8 cellular contexts compared by ENCODE assay signal in the genomic region with DNA sequence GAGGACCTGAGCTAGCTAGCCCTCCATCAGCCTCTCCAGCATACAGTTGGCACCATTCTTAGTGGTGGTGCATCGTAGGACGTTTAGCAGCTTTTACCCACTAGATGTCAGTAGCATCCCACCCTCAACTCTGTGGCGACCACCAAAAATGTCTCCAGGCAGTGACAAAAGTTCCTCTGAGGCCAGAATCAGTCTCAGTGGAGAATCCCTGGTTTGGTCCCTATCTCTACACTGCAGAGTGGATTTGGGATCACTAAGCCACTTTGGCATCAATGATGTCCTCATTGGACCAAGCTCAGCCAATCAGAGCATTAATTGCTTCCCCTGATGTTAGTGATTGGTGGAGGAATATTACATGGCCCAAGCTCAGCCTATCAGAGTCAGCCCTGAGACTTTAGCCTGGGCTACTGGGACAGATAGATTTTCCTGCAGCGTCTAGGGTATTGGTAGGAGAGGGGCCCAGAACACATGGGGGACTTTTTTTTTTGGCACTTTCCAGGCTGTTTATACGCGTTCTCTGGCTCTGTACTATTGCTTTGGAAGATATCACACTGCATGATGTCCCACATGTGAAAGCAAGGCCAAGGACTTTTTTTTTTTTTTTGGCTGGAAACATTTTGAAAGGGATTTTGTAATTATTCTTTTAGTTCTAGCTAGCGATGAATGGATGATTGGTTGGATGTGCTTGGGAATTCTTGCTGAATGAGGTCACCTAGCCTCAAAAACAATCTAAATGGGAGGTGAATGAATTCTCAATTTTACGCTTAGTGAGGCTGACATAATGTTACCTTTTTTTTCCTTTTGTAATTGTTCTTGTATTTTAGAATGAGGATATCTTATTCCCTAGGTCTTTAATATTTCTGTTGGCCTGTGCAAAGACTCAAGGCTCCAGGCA. TPM values are rescaled to one million over a fixed set of nuclear protein-coding genes. Genes with fewer than 3 reads are reported as not detected.
DNase-seq lines count a peak whose midpoint lies in the region; ATAC-seq and TF ChIP-seq lines count a peak whose summit lies in the region.

No MANE protein-coding gene starts in this region.

- intact Hi-C loops in natural killer cell (cut with micrococcal nuclease): no loop called here

- no peaks in the 10 kb centered on the region for H3K36me3 Mint-ChIP-seq in natural killer cell

- TF ChIP-seq CTCF in choroid plexus epithelial cell (conservative IDR thresholded peaks at IDR 0.05; ENCODE audit: low read depth, low read length) (peak; percentile 55), natural killer cell (IDR thresholded peaks at IDR 0.05) (peak; percentile 43)

- no peaks in the 10 kb centered on the region for H3K9me3 Mint-ChIP-seq in natural killer cell

- peak; percentile 15 for DNase-seq in activated gamma-delta T cell treated with Interleukin-2 at 50 U/mL for 16 hours
- no peak for DNase-seq in activated gamma-delta T cell (lab: John Stamatoyannopoulos, UW)
- DNase-seq in OCI-M1 (lab: John Stamatoyannopoulos, UW): peak; percentile 27
- DNase-seq in choroid plexus epithelial cell (ENCODE audit: low read depth): peak; percentile 44
- DNase-seq in natural killer cell: no peak
- DNase-seq in GM19238 (ENCODE audit: insufficient read length, low spot score): no peak
- no peak for DNase-seq in effector CD4-positive, alpha-beta T cell

- H3K4me3 Mint-ChIP-seq in natural killer cell: no peak overlapping the region

- no peaks in the 10 kb centered on the region for H3K27me3 Mint-ChIP-seq in natural killer cell (ENCODE audit: low read depth in 2 of 2)

- no peak overlapping the region for H3K4me3 ChIP-seq in choroid plexus epithelial cell (ENCODE audit: low read depth, low read length)

- peak; percentile 58 to 74 (median 66) for ATAC-seq in natural killer cell
- no peak for ATAC-seq in GM21526 (IDR thresholded peaks at IDR 0.05; ENCODE audit: low FRiP score, unreplicated experiment)

- H3K27ac Mint-ChIP-seq in natural killer cell: no peak overlapping the region

- no peaks in the 10 kb centered on the region for H3K4me1 Mint-ChIP-seq in natural killer cell

RNA-seq across cellular contexts. Expression of a gene that starts 7.0 kb away (rescaled TPM):
- total RNA-seq in natural killer cell: not detected

RNA-seq across cellular contexts. Expression of a gene that starts 19.2 kb away (rescaled TPM):
- total RNA-seq in natural killer cell: not detected

RNA-seq across cellular contexts. Expression of a gene that starts 21.6 kb away (rescaled TPM):
- total RNA-seq in natural killer cell: 10 to 100 TPM; 28.4 to 30.1 (median 29.4) TPM

RNA-seq across cellular contexts. Expression of a gene that starts 28.8 kb away (rescaled TPM):
- total RNA-seq in natural killer cell: 10 to 100 TPM; 12.9 to 26.2 (median 16.3) TPM

RNA-seq across cellular contexts. Expression of a gene that starts 36.1 kb away (rescaled TPM):
- 100 to 1,000 TPM in 2 of 3 donors, 10 to 100 TPM in 1; 84.8 to 106 (median 100) TPM for total RNA-seq in natural killer cell

Comparison
In these comparisons a context has a peak if more than half of its experiments do, and no peak if none do; other contexts are left out.
1. DNase-seq: peak in activated gamma-delta T cell treated with Interleukin-2 at 50 U/mL for 16 hours (single experiment), OCI-M1 (single experiment) and choroid plexus epithelial cell (single experiment); none in activated gamma-delta T cell (single experiment), natural killer cell (single experiment), GM19238 (single experiment) and effector CD4-positive, alpha-beta T cell (single experiment).